ENCODE assay signal across 20 cellular contexts in genomic region chrX:5842601-5843000, GRCh38.
DNase-seq lines count a peak whose midpoint lies in the region; ATAC-seq, FAIRE-seq and TF ChIP-seq lines count a peak whose summit lies in the region.
"Had no signal": no experiment of that assay in that cellular context is flagged by ENCODE, and none has a peak within 500 bp of the region (broad histone marks: within the 10 kb centered on the region; RNA-seq: fewer than 3 reads in every experiment).

No MANE protein-coding gene starts in this region.

- no peaks in the 10 kb centered on the region for H4K20me1 ChIP-seq in astrocyte (ENCODE audit: insufficient read depth, low read length)
- H4K20me1 ChIP-seq: BLaER1 had no signal

- no peaks in the 10 kb centered on the region for H3K4me1 Mint-ChIP-seq in astrocyte (ENCODE audit: low read depth, unreplicated experiment)
- no peaks in the 10 kb centered on the region for H3K4me1 Mint-ChIP-seq in progenitor cell of endocrine pancreas (ENCODE audit: low read depth)
- H3K4me1 Mint-ChIP-seq: B cell; CD4-positive, CD25-positive, alpha-beta regulatory T cell had no signal

- H3K27ac Mint-ChIP-seq in astrocyte (ENCODE audit: unreplicated experiment) (no peak overlapping the region), progenitor cell of endocrine pancreas (no peak overlapping the region)
- H3K27ac Mint-ChIP-seq: B cell; CD4-positive, CD25-positive, alpha-beta regulatory T cell; CD8-positive, alpha-beta T cell; HFFc6 had no signal

- peak overlapping the region; percentile 84 for H3K27ac ChIP-seq in RWPE2 (ENCODE audit: poor library complexity, severe bottlenecking)
- no peak overlapping the region for H3K27ac ChIP-seq in astrocyte (ENCODE audit: low read depth, low read length)
- H3K27ac ChIP-seq in foreskin keratinocyte = no peak overlapping the region
- H3K27ac ChIP-seq: BLaER1, C4-2B had no signal

- H3K36me3 Mint-ChIP-seq in astrocyte (ENCODE audit: low read depth, unreplicated experiment) (no peaks in the 10 kb centered on the region), progenitor cell of endocrine pancreas (ENCODE audit: insufficient read depth) (no peaks in the 10 kb centered on the region)
- H3K36me3 Mint-ChIP-seq: CD4-positive, CD25-positive, alpha-beta regulatory T cell; CD8-positive, alpha-beta T cell had no signal

- H3K79me2 ChIP-seq in astrocyte (ENCODE audit: insufficient read depth, low read length) = no peaks in the 10 kb centered on the region

- DNase-seq in RWPE2 (ENCODE audit: low spot score) = no peak
- no peak for DNase-seq in astrocyte (ENCODE audit: low read depth)
- peak; percentile 20 to 65 for DNase-seq in foreskin keratinocyte
- DNase-seq in NCI-H524 treated with DMSO at 0.1 percent for 48 hours (lab: John Stamatoyannopoulos, UW) = no peak
- no peak for DNase-seq in progenitor cell of endocrine pancreas (ENCODE audit: low spot score, unreplicated experiment)
- no peak for DNase-seq in activated CD4-positive, CD25-positive, alpha-beta regulatory T cell (lab: John Stamatoyannopoulos, UW)
- DNase-seq: Caco-2; CD4-positive, CD25-positive, alpha-beta regulatory T cell; CD8-positive, alpha-beta T cell; DMS153; DND-41; GOT3; HFFc6 had no signal

- H3K4me3 Mint-ChIP-seq in astrocyte (ENCODE audit: unreplicated experiment) = no peak overlapping the region
- H3K4me3 Mint-ChIP-seq in progenitor cell of endocrine pancreas (ENCODE audit: low read depth) = no peak overlapping the region
- H3K4me3 Mint-ChIP-seq: B cell; CD4-positive, CD25-positive, alpha-beta regulatory T cell; CD8-positive, alpha-beta T cell; HFFc6 had no signal

- H2AFZ ChIP-seq in astrocyte (ENCODE audit: low read depth, low read length) = no peak overlapping the region

- H3K9me3 ChIP-seq in RWPE2 (ENCODE audit: severe bottlenecking) = no peaks in the 10 kb centered on the region
- no peaks in the 10 kb centered on the region for H3K9me3 ChIP-seq in astrocyte (ENCODE audit: insufficient read depth, low read depth, low read length)
- H3K9me3 ChIP-seq: BLaER1, Caco-2 had no signal

- H3K9ac ChIP-seq in astrocyte (ENCODE audit: low read length) = no peak overlapping the region
- H3K9ac ChIP-seq: BLaER1 had no signal

- H3K4me3 ChIP-seq in RWPE2 (ENCODE audit: severe bottlenecking) = no peak overlapping the region
- no peak overlapping the region for H3K4me3 ChIP-seq in astrocyte (ENCODE audit: insufficient read depth, low read depth, low read length)
- H3K4me3 ChIP-seq: BLaER1, HAP-1 had no signal

- TF ChIP-seq CTCF in RWPE2 (IDR thresholded peaks at IDR 0.05; ENCODE audit: poor library complexity, severe bottlenecking) = no peak
- TF ChIP-seq CTCF in astrocyte (IDR thresholded peaks at IDR 0.05; ENCODE audit: insufficient read depth, low read depth, low read length) = no peak
- TF ChIP-seq CTCF in foreskin keratinocyte (conservative IDR thresholded peaks at IDR 0.05) = no peak
- no peak for TF ChIP-seq CTCF in progenitor cell of endocrine pancreas (IDR thresholded peaks at IDR 0.05; ENCODE audit: unreplicated experiment)

- H3K27me3 ChIP-seq in RWPE2 (ENCODE audit: insufficient read depth, poor library complexity, severe bottlenecking) (no peaks in the 10 kb centered on the region), astrocyte (ENCODE audit: insufficient read depth, low read length) (no peaks in the 10 kb centered on the region), foreskin keratinocyte (no peaks in the 10 kb centered on the region)
- H3K27me3 ChIP-seq: BLaER1 had no signal

- peak; percentile 98 for FAIRE-seq in astrocyte (lab: Jason Lieb, UNC)
- FAIRE-seq: G401.6, GM12892, H54 had no signal

- H3K4me2 ChIP-seq in astrocyte (ENCODE audit: low read length) = no peak overlapping the region
- H3K4me2 ChIP-seq: BLaER1 had no signal

- no peaks in the 10 kb centered on the region for H3K27me3 Mint-ChIP-seq in astrocyte (ENCODE audit: low read depth, unreplicated experiment)
- no peaks in the 10 kb centered on the region for H3K27me3 Mint-ChIP-seq in progenitor cell of endocrine pancreas
- H3K27me3 Mint-ChIP-seq: B cell; CD4-positive, CD25-positive, alpha-beta regulatory T cell had no signal

- H3K9me3 Mint-ChIP-seq in astrocyte (ENCODE audit: unreplicated experiment) (no peaks in the 10 kb centered on the region), progenitor cell of endocrine pancreas (ENCODE audit: low read depth) (no peaks in the 10 kb centered on the region)
- H3K9me3 Mint-ChIP-seq: CD8-positive, alpha-beta T cell; HFFc6 had no signal

- ATAC-seq in RWPE2 (ENCODE audit: low read depth) (peak; percentile 96), foreskin keratinocyte (peak; percentile 61)
- ATAC-seq: CD8-positive, alpha-beta T cell had no signal

- H3K4me1 ChIP-seq in RWPE2 (ENCODE audit: insufficient read depth, poor library complexity, severe bottlenecking) (peaks cover 14% of the 10 kb centered on the region), astrocyte (ENCODE audit: insufficient read depth, low read length) (no peaks in the 10 kb centered on the region), foreskin keratinocyte (no peaks in the 10 kb centered on the region)
- H3K4me1 ChIP-seq: BLaER1, Caco-2, HAP-1 had no signal

- H3K36me3 ChIP-seq in RWPE2 (ENCODE audit: low read depth) (no peaks in the 10 kb centered on the region), astrocyte (ENCODE audit: insufficient read depth, low read length) (no peaks in the 10 kb centered on the region)
- H3K36me3 ChIP-seq: BLaER1, HAP-1 had no signal

Comparison
In these comparisons a context has a peak if more than half of its experiments do, and no peak if none do; other contexts are left out.
1. DNase-seq: peak in foreskin keratinocyte (2 of 2); none in RWPE2 (single experiment), astrocyte (single experiment), NCI-H524 treated with DMSO at 0.1 percent for 48 hours (single experiment), progenitor cell of endocrine pancreas (single experiment) and activated CD4-positive, CD25-positive, alpha-beta regulatory T cell (0 of 4).